Comparison of ENCODE assay signal across 16 cellular contexts in genomic region chr16:31350275-31351005, GRCh38. TPM values are rescaled to one million over a fixed set of nuclear protein-coding genes. Genes with fewer than 3 reads are reported as not detected.
DNase-seq lines count a peak whose midpoint lies in the region; ATAC-seq, FAIRE-seq and TF ChIP-seq lines count a peak whose summit lies in the region.
"Had no signal": no experiment of that assay in that cellular context is flagged by ENCODE, and none has a peak within 500 bp of the region (broad histone marks: within the 10 kb centered on the region; RNA-seq: fewer than 3 reads in every experiment).

No MANE protein-coding gene starts in this region.

- FAIRE-seq in A549 (lab: Jason Lieb, UNC) (no peak), urothelium cell line (lab: Jason Lieb, UNC) (no peak)

- CTCF ChIA-PET in A549 (lab: Yijun Ruan, JAX) = interaction anchor here (0.8 kb wide), 1 partner anchor 35 kb away, joined by 3 read pairs; no protein-coding TSS in a partner anchor
- CTCF ChIA-PET in activated CD8-positive, alpha-beta T cell treated with anti-CD3 and anti-CD28 coated beads for 36 hours (lab: Charles Lee) = no interaction called here

- H3K36me3 Mint-ChIP-seq in activated CD8-positive, alpha-beta T cell treated with anti-CD3 and anti-CD28 coated beads for 36 hours (ENCODE audit: low read depth) = no peaks in the 10 kb centered on the region
- H3K36me3 Mint-ChIP-seq: mesothelial cell of epicardium had no signal

- H3K27ac Mint-ChIP-seq in activated CD8-positive, alpha-beta T cell treated with anti-CD3 and anti-CD28 coated beads for 36 hours = no peak overlapping the region
- H3K27ac Mint-ChIP-seq: GM23338, mesothelial cell of epicardium had no signal

- in situ Hi-C loops in GM13976 (cut with MboI; ENCODE audit: low sequenced_read_pairs, unreplicated experiment) = loop anchor here (25.0 kb wide), 1 partner anchor 163 kb away; the partner anchor contains the start of gene FUS

- no peak overlapping the region for H3K4me2 ChIP-seq in A549
- H3K4me2 ChIP-seq: GM23338 had no signal

- DNase-seq in A549 (ENCODE audit: low read depth in 1 of 2, low spot score in 1 of 2) (no peak), GM13976 (ENCODE audit: low spot score) (peak; percentile 34), lung (ENCODE audit: low spot score) (no peak), urothelium cell line (ENCODE audit: low spot score) (no peak), WERI-Rb-1 (no peak), inferior parietal cortex (ENCODE audit: extremely low spot score) (no peak), NCI-H345 treated with DMSO at 0.1 percent for 48 hours (lab: John Stamatoyannopoulos, UW; ENCODE audit: unreplicated experiment) (no peak)
- DNase-seq in activated CD8-positive, alpha-beta T cell treated with anti-CD3 and anti-CD28 coated beads for 36 hours = peak; percentile 58
- DNase-seq: NCI-H1048, NCI-H2227 treated with DMSO at 0.1 percent for 48 hours, T-helper 9 cell had no signal

- no peaks in the 10 kb centered on the region for H3K27me3 Mint-ChIP-seq in activated CD8-positive, alpha-beta T cell treated with anti-CD3 and anti-CD28 coated beads for 36 hours

- no peak for TF ChIP-seq EP300 in A549 (IDR thresholded peaks at IDR 0.05)

- WGBS in A549 (ENCODE audit: missing lambda C conversion rate) = 41% methylated on average over 12 of the region's 12 CpGs
- WGBS in lung, 2 donors = 71 to 76% methylated on average over 12 of the region's 12 CpGs

- H3K36me3 ChIP-seq in lung (ENCODE audit: control insufficient read depth in 2 of 2, insufficient read depth in 2 of 2, low read length in 2 of 2) = no peaks in the 10 kb centered on the region
- no peaks in the 10 kb centered on the region for H3K36me3 ChIP-seq in WERI-Rb-1
- H3K36me3 ChIP-seq: adrenal gland had no signal

- TF ChIP-seq CTCF in A549 (IDR thresholded peaks at IDR 0.05) (no peak), GM13976 (IDR thresholded peaks at IDR 0.05; ENCODE audit: borderline replicate concordance, control extremely low read depth, extremely low read depth, insufficient read depth, missing control alignments) (no peak), lung (IDR thresholded peaks at IDR 0.05; ENCODE audit: control extremely low read depth, extremely low read depth) (no peak), WERI-Rb-1 (IDR thresholded peaks at IDR 0.05; ENCODE audit: low read depth, low read length) (no peak)
- no peak for TF ChIP-seq CTCF in activated CD8-positive, alpha-beta T cell treated with anti-CD3 and anti-CD28 coated beads for 36 hours (IDR thresholded peaks at IDR 0.05)

- ATAC-seq in A549 = no peak
- peak; percentile 6 for ATAC-seq in activated CD8-positive, alpha-beta T cell treated with anti-CD3 and anti-CD28 coated beads for 36 hours
- peak; percentile 36 for ATAC-seq in lung (ENCODE audit: insufficient read depth, low FRiP score)
- ATAC-seq: GM23338, Panc1 had no signal

- H3K9me3 ChIP-seq in A549 (no peaks in the 10 kb centered on the region), lung (ENCODE audit: control insufficient read depth in 2 of 2, insufficient read depth in 1 of 2, low read length in 1 of 2) (peaks cover 0 to 5% of the 10 kb centered on the region in 2 donors), WERI-Rb-1 (ENCODE audit: severe bottlenecking) (no peaks in the 10 kb centered on the region)
- H3K9me3 ChIP-seq: adrenal gland had no signal

- TF ChIP-seq RAD21 in A549 (conservative IDR thresholded peaks at IDR 0.05 in 1 of 2, IDR thresholded peaks at IDR 0.05 in 1 of 2) = no peak

- H3K27me3 ChIP-seq in lung (ENCODE audit: control insufficient read depth, insufficient read depth) (no peaks in the 10 kb centered on the region), WERI-Rb-1 (ENCODE audit: insufficient read depth, low read depth, severe bottlenecking) (peaks cover 72% of the 10 kb centered on the region)
- H3K27me3 ChIP-seq: adrenal gland had no signal

- no peak for TF ChIP-seq POLR2A in A549 (IDR thresholded peaks at IDR 0.05; ENCODE audit: low read length)

- no peaks in the 10 kb centered on the region for H3K9me3 Mint-ChIP-seq in activated CD8-positive, alpha-beta T cell treated with anti-CD3 and anti-CD28 coated beads for 36 hours
- H3K9me3 Mint-ChIP-seq: mesothelial cell of epicardium had no signal

- peaks cover 37% of the 10 kb centered on the region for H3K4me1 Mint-ChIP-seq in activated CD8-positive, alpha-beta T cell treated with anti-CD3 and anti-CD28 coated beads for 36 hours (ENCODE audit: low read depth)
- H3K4me1 Mint-ChIP-seq: GM23338, mesothelial cell of epicardium had no signal

- H3K4me1 ChIP-seq in A549 (peaks cover 11% of the 10 kb centered on the region), lung (ENCODE audit: control insufficient read depth in 2 of 2, insufficient read depth in 2 of 2, low read length in 2 of 2) (peaks cover 0 to 2% of the 10 kb centered on the region in 2 donors)
- H3K4me1 ChIP-seq: adrenal gland had no signal

- no peak overlapping the region for H3K4me3 Mint-ChIP-seq in activated CD8-positive, alpha-beta T cell treated with anti-CD3 and anti-CD28 coated beads for 36 hours
- H3K4me3 Mint-ChIP-seq: GM23338, mesothelial cell of epicardium had no signal

- intact Hi-C loops in activated CD8-positive, alpha-beta T cell treated with anti-CD3 and anti-CD28 coated beads for 36 hours (cut with micrococcal nuclease) = no loop called here

- POLR2A ChIA-PET in A549 (lab: Yijun Ruan, JAX) = no interaction called here
- POLR2A ChIA-PET in activated CD8-positive, alpha-beta T cell treated with anti-CD3 and anti-CD28 coated beads for 36 hours (lab: Charles Lee) = no interaction called here

- no peak overlapping the region for H3K27ac ChIP-seq in A549
- H3K27ac ChIP-seq in lung (ENCODE audit: low read depth in 1 of 2, low read length in 1 of 2) = peak overlapping the region in 1 of 2 donors; percentile 40
- H3K27ac ChIP-seq in WERI-Rb-1 = no peak overlapping the region
- H3K27ac ChIP-seq: coronary artery had no signal

- H3K4me3 ChIP-seq in A549 (no peak overlapping the region), lung (no peak overlapping the region), WERI-Rb-1 (ENCODE audit: low read depth, low read length) (no peak overlapping the region)
- H3K4me3 ChIP-seq: adrenal gland, coronary artery, GM23338 had no signal

TF ChIP-seq in A549, 52 proteins besides CTCF, POLR2A, EP300 and RAD21:
- no peak for TF ChIP-seq JUN (IDR thresholded peaks at IDR 0.05)
- no peak for TF ChIP-seq HDAC2 (IDR thresholded peaks at IDR 0.05)
- 0 out of 2 replicates have a peak, but pooled peaks have one; percentile 40 for TF ChIP-seq KDM1A (IDR thresholded peaks at IDR 0.05; ENCODE audit: low read depth)

RNA-seq across cellular contexts. Expression of gene ITGAX, which starts 4.5 kb away (rescaled TPM):
- polyA plus RNA-seq in A549 (2011; rRNA removed) (0.87 and 1.4 TPM in 2 replicates), A549 (2017; fragmentation: RNase III; extraction: RNeasy Plus Mini Kit Qiagen cat#74134 plus additional on column Dnase treatment) (0.35 to 0.79 TPM (median 0.49 TPM) in 3 replicates), lung (100 to 1,000 TPM in 1 of 2 donors, 10 to 100 TPM in 1; 93.1 to 148 TPM)
- 0.36 and 0.45 TPM in 2 replicates for polyA plus RNA-seq in A549 (2012; cell fraction: cytosol; rRNA removed)
- polyA plus RNA-seq in A549 (2012; cell fraction: nucleus; rRNA removed) = 1.2 TPM in 2 replicates
- 1.1 and 1.3 TPM in 2 replicates for polyA minus RNA-seq in A549 (2011; rRNA and poly(A)+ RNA removed)
- total RNA-seq in activated CD8-positive, alpha-beta T cell treated with anti-CD3 and anti-CD28 coated beads for 36 hours = 1 to 10 TPM; 4.4 to 5.4 TPM
- 100 to 1,000 TPM in 1 of 2 donors, 10 to 100 TPM in 1; 38.1 to 134 TPM for total RNA-seq in lung
- total RNA-seq: GM23338, mesothelial cell of epicardium had no signal
- polyA plus RNA-seq: GM23338 had no signal

RNA-seq across cellular contexts. Expression of gene ITGAD, which starts 42.7 kb away (rescaled TPM):
- polyA plus RNA-seq in A549 (2011; rRNA removed) (not detected in 2 replicates), A549 (2017; fragmentation: RNase III; extraction: RNeasy Plus Mini Kit Qiagen cat#74134 plus additional on column Dnase treatment) (not detected in 3 replicates), lung (under 1 TPM; 0.19 to 0.24 TPM)
- 0.01 TPM in 1 of 2 replicates, not detected in the other for polyA plus RNA-seq in A549 (2012; cell fraction: cytosol; rRNA removed)
- not detected in 2 replicates for polyA plus RNA-seq in A549 (2012; cell fraction: nucleus; rRNA removed)
- polyA minus RNA-seq in A549 (2011; rRNA and poly(A)+ RNA removed) = not detected in 2 replicates
- not detected for total RNA-seq in activated CD8-positive, alpha-beta T cell treated with anti-CD3 and anti-CD28 coated beads for 36 hours
- total RNA-seq in lung = 1 to 10 TPM in 1 of 2 donors, under 1 TPM in 1; 0.43 to 1.5 TPM
- total RNA-seq: GM23338, mesothelial cell of epicardium had no signal
- polyA plus RNA-seq: GM23338 had no signal

Comparison
In these comparisons a context has a peak if more than half of its experiments do, and no peak if none do; other contexts are left out.
1. ATAC-seq: peak in activated CD8-positive, alpha-beta T cell treated with anti-CD3 and anti-CD28 coated beads for 36 hours (single experiment) and lung (single experiment); none in A549 (0 of 2).
2. DNase-seq: peak in GM13976 (single experiment) and activated CD8-positive, alpha-beta T cell treated with anti-CD3 and anti-CD28 coated beads for 36 hours (single experiment); none in A549 (0 of 2), lung (single experiment), urothelium cell line (single experiment), WERI-Rb-1 (single experiment), inferior parietal cortex (single experiment) and NCI-H345 treated with DMSO at 0.1 percent for 48 hours (single experiment).
3. RNA of gene ITGAX, which starts 4.5 kb away (total RNA-seq): 38.1 to 134 TPM in lung; 4.4 to 5.4 TPM in activated CD8-positive, alpha-beta T cell treated with anti-CD3 and anti-CD28 coated beads for 36 hours; every median in the first group is over 4 times any median in the second.